Comparison of ENCODE assay signal across 25 cellular contexts in genomic region chr3:156973954-156974353, GRCh38.
"Had no signal": no experiment of that assay in that cellular context is flagged by ENCODE, and none has a peak within 500 bp of the region (broad histone marks: within the 10 kb centered on the region; RNA-seq: fewer than 3 reads in every experiment).

No MANE protein-coding gene starts in this region.

- H3K9me3 Mint-ChIP-seq: activated T-helper 1 cell treated with anti-CD3 and anti-CD28 coated beads, Interleukin-12 subunit alpha, Interleukin-12 subunit beta, Interleukin-2, Interleukin-4 antibody, amounts not matched to agents 30 ng/mL and 10 ng/mL and 1 ng/mL, durations not matched to agents 14 hours and 24 hours and 36 hours; T-helper 1 cell treated with Interleukin-12 subunit alpha and Interleukin-12 subunit beta and Interleukin-4 antibody, amounts not matched to agents 30 μg/mL and 1 μg/mL, for 36 hours; type B pancreatic cell had no signal

- H3K27me3 Mint-ChIP-seq: progenitor cell of endocrine pancreas, type B pancreatic cell had no signal

- H3K4me1 ChIP-seq: breast epithelium, vagina had no signal

- H3K4me3 Mint-ChIP-seq: activated naive CD8-positive, alpha-beta T cell treated with anti-CD3 and anti-CD28 coated beads, Interleukin-2, amount 10 ng/mL, durations not matched to agents 7 days and 5 days; activated T-helper 1 cell treated with anti-CD3 and anti-CD28 coated beads, Interleukin-12 subunit alpha, Interleukin-12 subunit beta, Interleukin-2, Interleukin-4 antibody, amounts not matched to agents 30 ng/mL and 10 ng/mL and 1 ng/mL, durations not matched to agents 14 hours and 24 hours and 36 hours; endodermal cell; naive thymus-derived CD4-positive, alpha-beta T cell; neural progenitor cell; T-helper 1 cell treated with Interleukin-12 subunit alpha and Interleukin-12 subunit beta and Interleukin-4 antibody, amounts not matched to agents 30 μg/mL and 1 μg/mL, for 36 hours; type B pancreatic cell; WTC11 had no signal

- H2AFZ ChIP-seq: neural progenitor cell had no signal

- H3K9ac ChIP-seq: neural progenitor cell had no signal

- H3K36me3 Mint-ChIP-seq: activated naive CD8-positive, alpha-beta T cell treated with anti-CD3 and anti-CD28 coated beads, Interleukin-2, amount 10 ng/mL, durations not matched to agents 7 days and 5 days; naive thymus-derived CD4-positive, alpha-beta T cell; neural progenitor cell; type B pancreatic cell; WTC11 had no signal

- H3K36me3 ChIP-seq: breast epithelium, neural progenitor cell, spleen, thoracic aorta, vagina had no signal

- H3K4me3 ChIP-seq: breast epithelium, coronary artery, lung, neural progenitor cell, spleen, thoracic aorta, vagina had no signal

- H3K27ac ChIP-seq: breast epithelium, coronary artery, neural progenitor cell, spleen, thoracic aorta, vagina had no signal

- H3K27ac Mint-ChIP-seq: activated naive CD8-positive, alpha-beta T cell treated with anti-CD3 and anti-CD28 coated beads, Interleukin-2, amount 10 ng/mL, durations not matched to agents 7 days and 5 days; activated T-helper 1 cell treated with anti-CD3 and anti-CD28 coated beads, Interleukin-12 subunit alpha, Interleukin-12 subunit beta, Interleukin-2, Interleukin-4 antibody, amounts not matched to agents 30 ng/mL and 10 ng/mL and 1 ng/mL, durations not matched to agents 14 hours and 24 hours and 36 hours; endodermal cell; naive thymus-derived CD4-positive, alpha-beta T cell; neural progenitor cell; progenitor cell of endocrine pancreas; T-helper 1 cell treated with Interleukin-12 subunit alpha and Interleukin-12 subunit beta and Interleukin-4 antibody, amounts not matched to agents 30 μg/mL and 1 μg/mL, for 36 hours; type B pancreatic cell; WTC11 had no signal

- H3K27me3 ChIP-seq: breast epithelium, neural progenitor cell, spleen, vagina had no signal

- ATAC-seq: left lobe of liver; naive thymus-derived CD4-positive, alpha-beta T cell; WTC11 had no signal

- H3K9me3 ChIP-seq: breast epithelium, spleen, thoracic aorta, vagina had no signal

- DNase-seq: activated CD4-positive, alpha-beta T cell treated with anti-CD3 and anti-CD28 coated beads, Interleukin-2, amount 50 U/mL, for 48 hours; activated CD8-positive, alpha-beta memory T cell treated with anti-CD3 and anti-CD28 coated beads, Interleukin-2, amount 50 U/mL, for 48 hours; activated naive CD8-positive, alpha-beta T cell treated with anti-CD3 and anti-CD28 coated beads, Interleukin-2, amount 10 ng/mL, durations not matched to agents 7 days and 5 days; amniotic stem cell; cerebellar nuclear complex; endodermal cell; foreskin fibroblast; naive thymus-derived CD4-positive, alpha-beta T cell; retina; spleen; stimulated activated CD4-positive, alpha-beta T cell treated with anti-CD3 and anti-CD28 coated beads, Interleukin-4, amount 100 ng/mL, for 1 hour; stimulated activated naive CD4-positive, alpha-beta T cell treated with Interleukin-2 at 50 U/mL for 16 hours; T1000 had no signal
